In genomic region chr12:65825573-65826512, GRCh38 we compare ENCODE assay signal across 8 cellular contexts. TPM values are rescaled to one million over a fixed set of nuclear protein-coding genes. Genes with fewer than 3 reads are reported as not detected.
DNase-seq lines count a peak whose midpoint lies in the region; ATAC-seq and TF ChIP-seq lines count a peak whose summit lies in the region.

No MANE protein-coding gene starts in this region.

- H3K27ac ChIP-seq in iPS DF 6.9 (ENCODE audit: low read length): no peak overlapping the region
- no peak overlapping the region for H3K27ac ChIP-seq in gastrocnemius medialis

- H3K4me1 Mint-ChIP-seq in activated naive CD8-positive, alpha-beta T cell treated with anti-CD3 and anti-CD28 coated beads, Interleukin-2, amount 10 ng/mL, durations not matched to agents 7 days and 5 days: peaks cover 14% of the 10 kb centered on the region

- H3K4me3 ChIP-seq in BJ (ENCODE audit: low read depth, low read length) (peak overlapping the region; percentile 74), HFF-Myc (replicated peaks; ENCODE audit: low read depth, low read length) (peak overlapping the region; percentile 96), iPS DF 6.9 (ENCODE audit: low read length) (peak overlapping the region; percentile 85), gastrocnemius medialis (peak overlapping the region; percentile 54 to 61 (median 54))

- H3K9me3 Mint-ChIP-seq in activated naive CD8-positive, alpha-beta T cell treated with anti-CD3 and anti-CD28 coated beads, Interleukin-2, amount 10 ng/mL, durations not matched to agents 7 days and 5 days: peaks cover 4% of the 10 kb centered on the region

- H3K36me3 Mint-ChIP-seq in activated naive CD8-positive, alpha-beta T cell treated with anti-CD3 and anti-CD28 coated beads, Interleukin-2, amount 10 ng/mL, durations not matched to agents 7 days and 5 days: no peaks in the 10 kb centered on the region

- H3K9me3 ChIP-seq in iPS DF 6.9 (ENCODE audit: control insufficient read depth, insufficient read depth, low read length): no peaks in the 10 kb centered on the region
- no peaks in the 10 kb centered on the region for H3K9me3 ChIP-seq in gastrocnemius medialis

- intact Hi-C loops in gastrocnemius medialis (cut with DNase I; ENCODE audit: low total_unique reads): loop anchor here (10.0 kb wide), 1 partner anchor 59 kb away; no protein-coding TSS in a partner anchor

- no peaks in the 10 kb centered on the region for H3K36me3 ChIP-seq in BJ (ENCODE audit: control insufficient read depth, insufficient read depth, low read length)
- no peaks in the 10 kb centered on the region for H3K36me3 ChIP-seq in iPS DF 6.9 (ENCODE audit: control insufficient read depth, insufficient read depth, low read length)
- H3K36me3 ChIP-seq in gastrocnemius medialis: no peaks in the 10 kb centered on the region

- no CpG with 5 or more reads among the region's 85 CpGs for WGBS in iPS DF 6.9 (ENCODE audit: insufficient coverage, insufficient read length)

- POLR2A ChIA-PET in BJ (lab: Charles Lee): no interaction called here
- POLR2A ChIA-PET in activated naive CD8-positive, alpha-beta T cell treated with anti-CD3 and anti-CD28 coated beads, Interleukin-2, amount 10 ng/mL, durations not matched to agents 7 days and 5 days (lab: Charles Lee): no interaction called here

- no peak for TF ChIP-seq POLR2A in gastrocnemius medialis (IDR thresholded peaks at IDR 0.05)

- peak overlapping the region; percentile 40 for H3K4me3 Mint-ChIP-seq in activated naive CD8-positive, alpha-beta T cell treated with anti-CD3 and anti-CD28 coated beads, Interleukin-2, amount 10 ng/mL, durations not matched to agents 7 days and 5 days

- CTCF ChIA-PET in BJ (lab: Yijun Ruan, JAX): interaction anchor here (0.6 to 1.7 kb wide), 2 partner anchors 14 to 21 kb away, joined by 3 to 5 read pairs; no protein-coding TSS in a partner anchor

- ATAC-seq in activated naive CD8-positive, alpha-beta T cell treated with anti-CD3 and anti-CD28 coated beads, Interleukin-2, amount 10 ng/mL, durations not matched to agents 7 days and 5 days (ENCODE audit: low read depth): peak; percentile 27
- ATAC-seq in gastrocnemius medialis: peak; percentile 7 to 33

- in situ Hi-C loops in gastrocnemius medialis (cut with MboI; ENCODE audit: low sequenced_read_pairs in 4 of 4): no loop called here

- no peak overlapping the region for H3K27ac Mint-ChIP-seq in activated naive CD8-positive, alpha-beta T cell treated with anti-CD3 and anti-CD28 coated beads, Interleukin-2, amount 10 ng/mL, durations not matched to agents 7 days and 5 days

- no peak for TF ChIP-seq CTCF in BJ (IDR thresholded peaks at IDR 0.05; ENCODE audit: insufficient read depth, low read depth, low read length)
- no peak for TF ChIP-seq CTCF in HFF-Myc (IDR thresholded peaks at IDR 0.05; ENCODE audit: low read depth, low read length, missing control alignments)
- TF ChIP-seq CTCF in gastrocnemius medialis (IDR thresholded peaks at IDR 0.05 in 4 of 5, conservative IDR thresholded peaks at IDR 0.05 in 1 of 5): no peak

- DNase-seq in BJ (ENCODE audit: low read depth) (no peak), HFF-Myc (ENCODE audit: extremely low read depth, low read depth) (no peak), iPS DF 6.9 (ENCODE audit: low read depth, low spot score) (no peak), gastrocnemius medialis (no peak), HCEC 1CT (no peak), middle frontal gyrus (ENCODE audit: extremely low spot score, low spot score) (no peak), NCI-H1092 (lab: John Stamatoyannopoulos, UW) (no peak)
- DNase-seq in activated naive CD8-positive, alpha-beta T cell treated with anti-CD3 and anti-CD28 coated beads, Interleukin-2, amount 10 ng/mL, durations not matched to agents 7 days and 5 days: peak; percentile 36

- peaks cover 76% of the 10 kb centered on the region for H3K27me3 Mint-ChIP-seq in activated naive CD8-positive, alpha-beta T cell treated with anti-CD3 and anti-CD28 coated beads, Interleukin-2, amount 10 ng/mL, durations not matched to agents 7 days and 5 days

- H3K27me3 ChIP-seq in BJ (ENCODE audit: control insufficient read depth, insufficient read depth, low read length): no peaks in the 10 kb centered on the region
- no peaks in the 10 kb centered on the region for H3K27me3 ChIP-seq in iPS DF 6.9 (ENCODE audit: control insufficient read depth, insufficient read depth, low read length)
- peaks cover 60 to 74% (median 71%) of the 10 kb centered on the region in 3 donors for H3K27me3 ChIP-seq in gastrocnemius medialis

- no peaks in the 10 kb centered on the region; the same call in 1 of the 2 replicates for H3K4me1 ChIP-seq in iPS DF 6.9 (ENCODE audit: control insufficient read depth, insufficient read depth, low read length)
- peaks cover 18 to 23% of the 10 kb centered on the region in 2 donors for H3K4me1 ChIP-seq in gastrocnemius medialis

RNA-seq across cellular contexts. Expression of gene HMGA2, which starts 1.6 kb away (rescaled TPM):
- 10.1 and 19.9 TPM in 2 replicates for polyA plus RNA-seq in BJ (2011; rRNA removed)
- 22.5 and 23.2 TPM in 2 replicates for polyA minus RNA-seq in BJ (2011; rRNA and poly(A)+ RNA removed)
- total RNA-seq in activated naive CD8-positive, alpha-beta T cell treated with anti-CD3 and anti-CD28 coated beads, Interleukin-2, amount 10 ng/mL, durations not matched to agents 7 days and 5 days: not detected
- total RNA-seq in gastrocnemius medialis: under 1 TPM in 1 of 4 donors, not detected in 3; 0.07 TPM
